1 cellular context compared by ENCODE assay signal in the genomic region with DNA sequence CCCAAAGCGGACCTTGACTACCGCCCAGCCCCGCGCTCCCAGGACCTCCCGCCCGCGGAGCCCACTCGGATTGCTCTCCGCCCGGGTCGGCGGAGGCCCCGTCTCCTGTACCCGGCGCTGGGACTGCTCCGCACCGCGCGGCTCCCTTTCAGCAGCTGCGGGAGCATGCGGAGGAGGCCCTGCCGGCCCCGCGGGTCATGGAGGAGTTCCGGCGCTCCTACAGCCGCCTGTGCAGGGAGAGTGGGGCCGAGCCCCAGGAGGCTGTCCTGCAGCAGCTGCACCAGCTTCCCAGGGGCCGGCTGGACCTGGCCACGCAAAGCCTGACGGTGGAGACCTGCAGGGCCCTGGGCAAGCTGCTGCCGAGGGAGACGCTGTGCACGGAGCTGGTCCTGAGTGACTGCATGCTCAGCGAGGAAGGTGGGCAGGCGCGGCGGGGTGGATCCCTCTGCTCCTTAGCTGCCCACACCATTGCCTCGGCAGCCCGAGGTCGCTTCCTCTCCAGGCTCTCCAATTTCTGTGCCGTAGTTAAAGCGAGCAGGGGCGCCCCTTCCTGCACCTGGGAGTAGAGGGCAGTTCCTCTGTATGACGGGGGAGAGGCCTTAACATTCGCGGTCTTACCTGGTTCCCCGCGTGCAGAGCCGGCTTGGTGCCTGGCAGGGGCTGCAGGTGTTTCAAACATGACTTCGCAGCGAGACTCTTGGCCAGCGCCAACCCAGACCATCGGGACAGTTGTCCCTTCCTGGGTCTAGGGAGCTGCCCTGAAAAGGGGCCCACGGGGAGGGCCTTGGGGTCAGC.
TF ChIP-seq lines count a peak whose summit lies in the region.

No MANE protein-coding gene starts in this region.

TF ChIP-seq in IMR-90, 13 proteins besides CTCF, POLR2A, EP300 and RAD21:
- no peak for TF ChIP-seq SMC3 (IDR thresholded peaks at IDR 0.05; ENCODE audit: low read depth, low read length)
- TF ChIP-seq CHD1 (IDR thresholded peaks at IDR 0.05; ENCODE audit: low read depth, low read length), result no peak
- no peak for TF ChIP-seq MAFK (IDR thresholded peaks at IDR 0.05; ENCODE audit: low read depth, low read length)
- no peak for TF ChIP-seq MXI1 (IDR thresholded peaks at IDR 0.05; ENCODE audit: borderline replicate concordance, low read depth, low read length)
- TF ChIP-seq, protein P1, sequence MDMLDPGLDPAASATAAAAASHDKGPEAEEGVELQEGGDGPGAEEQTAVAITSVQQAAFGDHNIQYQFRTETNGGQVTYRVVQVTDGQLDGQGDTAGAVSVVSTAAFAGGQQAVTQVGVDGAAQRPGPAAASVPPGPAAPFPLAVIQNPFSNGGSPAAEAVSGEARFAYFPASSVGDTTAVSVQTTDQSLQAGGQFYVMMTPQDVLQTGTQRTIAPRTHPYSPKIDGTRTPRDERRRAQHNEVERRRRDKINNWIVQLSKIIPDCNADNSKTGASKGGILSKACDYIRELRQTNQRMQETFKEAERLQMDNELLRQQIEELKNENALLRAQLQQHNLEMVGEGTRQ (IDR thresholded peaks at IDR 0.05; ENCODE audit: low read depth, low read length), result no peak
- TF ChIP-seq RFX5 (IDR thresholded peaks at IDR 0.05; ENCODE audit: low read depth, low read length), result no peak
- no peak for TF ChIP-seq CEBPB (IDR thresholded peaks at IDR 0.05; ENCODE audit: low read depth, low read length)
- no peak for TF ChIP-seq FOS (IDR thresholded peaks at IDR 0.05; ENCODE audit: low read depth, low read length)
- no peak for TF ChIP-seq BHLHE40 (IDR thresholded peaks at IDR 0.05; ENCODE audit: low read depth, low read length)
- TF ChIP-seq, protein P2, sequence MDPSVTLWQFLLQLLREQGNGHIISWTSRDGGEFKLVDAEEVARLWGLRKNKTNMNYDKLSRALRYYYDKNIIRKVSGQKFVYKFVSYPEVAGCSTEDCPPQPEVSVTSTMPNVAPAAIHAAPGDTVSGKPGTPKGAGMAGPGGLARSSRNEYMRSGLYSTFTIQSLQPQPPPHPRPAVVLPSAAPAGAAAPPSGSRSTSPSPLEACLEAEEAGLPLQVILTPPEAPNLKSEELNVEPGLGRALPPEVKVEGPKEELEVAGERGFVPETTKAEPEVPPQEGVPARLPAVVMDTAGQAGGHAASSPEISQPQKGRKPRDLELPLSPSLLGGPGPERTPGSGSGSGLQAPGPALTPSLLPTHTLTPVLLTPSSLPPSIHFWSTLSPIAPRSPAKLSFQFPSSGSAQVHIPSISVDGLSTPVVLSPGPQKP (IDR thresholded peaks at IDR 0.05; ENCODE audit: borderline replicate concordance, low read depth, low read length), result no peak
- no peak for TF ChIP-seq RCOR1 (IDR thresholded peaks at IDR 0.05; ENCODE audit: insufficient replicate concordance, low read length)
- TF ChIP-seq NFE2L2 (IDR thresholded peaks at IDR 0.05; ENCODE audit: low read depth, low read length), result no peak
- no peak for TF ChIP-seq MAZ (IDR thresholded peaks at IDR 0.05; ENCODE audit: borderline replicate concordance, low read depth, low read length)
